8 cellular contexts compared by ENCODE assay signal in genomic region chr4:159105761-159106243, GRCh38. TPM values are rescaled to one million over a fixed set of nuclear protein-coding genes. Genes with fewer than 3 reads are reported as not detected.
DNase-seq lines count a peak whose midpoint lies in the region; ATAC-seq and TF ChIP-seq lines count a peak whose summit lies in the region.

No MANE protein-coding gene starts in this region.

- DNase-seq in SK-N-SH (no peak), dorsolateral prefrontal cortex (no peak), natural killer cell (no peak), sciatic nerve (ENCODE audit: low spot score) (no peak)

- no peaks in the 10 kb centered on the region for H3K9me3 Mint-ChIP-seq in natural killer cell

- H3K36me3 ChIP-seq in SK-N-SH (replicated peaks in 1 of 2; ENCODE audit: control insufficient read depth in 1 of 2, insufficient read depth in 2 of 2, low read length in 1 of 2) (no peaks in the 10 kb centered on the region), OCI-LY3 (replicated peaks; ENCODE audit: low read depth, low read length) (no peaks in the 10 kb centered on the region)

- CTCF ChIA-PET in SK-N-SH (lab: Yijun Ruan, JAX): interaction anchor here (1.1 kb wide), 1 partner anchor 278 kb away, joined by 3 read pairs; no protein-coding TSS in a partner anchor

- H3K9ac ChIP-seq in SK-N-SH: peak overlapping the region; percentile 78; the same call in 1 of the 2 replicates
- H3K9ac ChIP-seq in OCI-LY3 (ENCODE audit: low read length): no peak overlapping the region

- peak overlapping the region; percentile 88 for H3K4me2 ChIP-seq in SK-N-SH
- peak overlapping the region; percentile 71 for H3K4me2 ChIP-seq in OCI-LY3 (ENCODE audit: low read length)

- peak overlapping the region; percentile 85 to 96 for H3K27ac Mint-ChIP-seq in natural killer cell

- no peaks in the 10 kb centered on the region for H3K27me3 ChIP-seq in SK-N-SH (ENCODE audit: insufficient read depth)
- peaks cover 23% of the 10 kb centered on the region for H3K27me3 ChIP-seq in OCI-LY3 (ENCODE audit: low read depth, low read length)
- H3K27me3 ChIP-seq in dorsolateral prefrontal cortex: no peaks in the 10 kb centered on the region

- 89% methylated on average over 4 of the region's 4 CpGs for WGBS in SK-N-SH (ENCODE audit: low lambda C conversion rate)

- H3K36me3 Mint-ChIP-seq in natural killer cell: no peaks in the 10 kb centered on the region

- TF ChIP-seq RAD21 in SK-N-SH (IDR thresholded peaks at IDR 0.05; ENCODE audit: low read length): no peak

- no peak for TF ChIP-seq EP300 in SK-N-SH (IDR thresholded peaks at IDR 0.05; ENCODE audit: borderline replicate concordance in 1 of 2, low read depth in 1 of 2, low read length in 1 of 2)

- H4K20me1 ChIP-seq in SK-N-SH (ENCODE audit: insufficient read depth): peaks cover 62% of the 10 kb centered on the region
- peaks cover 35% of the 10 kb centered on the region for H4K20me1 ChIP-seq in OCI-LY3 (ENCODE audit: insufficient read depth, low read length)

- H3K4me3 Mint-ChIP-seq in natural killer cell: peak overlapping the region; percentile 93

- no peak for TF ChIP-seq CTCF in SK-N-SH (IDR thresholded peaks at IDR 0.05)
- no peak for TF ChIP-seq CTCF in OCI-LY3 (IDR thresholded peaks at IDR 0.05; ENCODE audit: low read depth, low read length)
- no peak for TF ChIP-seq CTCF in dorsolateral prefrontal cortex (IDR thresholded peaks at IDR 0.05 in 54 of 56, conservative IDR thresholded peaks at IDR 0.05 in 2 of 56; ENCODE audit: low read depth in 1 of 56, partially characterized antibody in 56 of 56)
- no peak for TF ChIP-seq CTCF in natural killer cell (IDR thresholded peaks at IDR 0.05)

- H3K4me1 Mint-ChIP-seq in natural killer cell: peaks cover 30 to 43% of the 10 kb centered on the region in 2 donors

- H3K9me2 ChIP-seq in SK-N-SH: no peaks in the 10 kb centered on the region

- H3K4me1 ChIP-seq in SK-N-SH (ENCODE audit: control insufficient read depth in 1 of 2, insufficient read depth in 2 of 2, low read depth in 1 of 2, low read length in 1 of 2) (peaks cover 18 to 24% of the 10 kb centered on the region in 2 experiments; a peak in 3 of 4 replicates), OCI-LY3 (ENCODE audit: low read length) (peaks cover 48% of the 10 kb centered on the region)

- H3K79me2 ChIP-seq in SK-N-SH (ENCODE audit: insufficient read depth) (peaks cover 68% of the 10 kb centered on the region), OCI-LY3 (ENCODE audit: low read length) (0 out of 2 replicates have a peak, but pooled peaks cover 10% of the 10 kb centered on the region)

- H3K27me3 Mint-ChIP-seq in natural killer cell (ENCODE audit: low read depth in 2 of 2): no peaks in the 10 kb centered on the region

- POLR2A ChIA-PET in SK-N-SH (lab: Yijun Ruan, JAX): no interaction called here

- H3F3A ChIP-seq in SK-N-SH (replicated peaks; ENCODE audit: insufficient read depth): no peaks in the 10 kb centered on the region

- no peak for ATAC-seq in SK-N-SH treated with all-trans-retinoic acid at 6 μM for 48 hours
- no peak for ATAC-seq in natural killer cell
- ATAC-seq in GM19397 (IDR thresholded peaks at IDR 0.05; ENCODE audit: unreplicated experiment): no peak
- no peak for ATAC-seq in HG03025 (IDR thresholded peaks at IDR 0.05; ENCODE audit: low FRiP score, unreplicated experiment)
- ATAC-seq in sciatic nerve: no peak

- H2AFZ ChIP-seq in SK-N-SH (ENCODE audit: low read depth) (no peak overlapping the region), OCI-LY3 (ENCODE audit: low read depth, low read length) (no peak overlapping the region)

- peak overlapping the region; percentile 70 to 96 for H3K4me3 ChIP-seq in SK-N-SH (ENCODE audit: low read depth in 2 of 2, low read length in 1 of 2)
- H3K4me3 ChIP-seq in OCI-LY3 (ENCODE audit: low read length): peak overlapping the region; percentile 20; the same call in 1 of the 2 replicates
- H3K4me3 ChIP-seq in dorsolateral prefrontal cortex: peak overlapping the region; percentile 62 to 100 (median 93)

- H3K9me3 ChIP-seq in SK-N-SH (no peaks in the 10 kb centered on the region), OCI-LY3 (ENCODE audit: insufficient read depth, low read length) (no peaks in the 10 kb centered on the region)

- intact Hi-C loops in dorsolateral prefrontal cortex (cut with DNase I) (loop anchor here (10.0 kb wide), 2 partner anchors 211 to 341 kb away; partner anchors contain the start of gene FNIP2 (in 1 of the 2)), natural killer cell (cut with micrococcal nuclease) (no loop called here), sciatic nerve (cut with DNase I) (loop anchor here (10.0 kb wide), 1 partner anchor 69 kb away; no protein-coding TSS in a partner anchor)

- peak overlapping the region in 1 of 2 experiments; percentile 38; a peak in 2 of 4 replicates for H3K27ac ChIP-seq in SK-N-SH (ENCODE audit: low read depth in 2 of 2, low read length in 1 of 2)
- H3K27ac ChIP-seq in OCI-LY3 (ENCODE audit: low read length): no peak overlapping the region
- peak overlapping the region in 32 of 59 donors; percentile 4 to 97 (median 58) for H3K27ac ChIP-seq in dorsolateral prefrontal cortex

TF ChIP-seq in SK-N-SH, 30 proteins besides CTCF, POLR2A, EP300 and RAD21 (continues in another document):
- TF ChIP-seq NFIC (IDR thresholded peaks at IDR 0.05; ENCODE audit: borderline replicate concordance): no peak
- no peak for TF ChIP-seq RXRA (IDR thresholded peaks at IDR 0.05; ENCODE audit: borderline replicate concordance, low read depth)
- TF ChIP-seq ZBTB33 (IDR thresholded peaks at IDR 0.05; ENCODE audit: borderline replicate concordance, low read depth): no peak
- no peak for TF ChIP-seq RFX5 (IDR thresholded peaks at IDR 0.05; ENCODE audit: low read length)
- TF ChIP-seq PBX3 (IDR thresholded peaks at IDR 0.05): no peak

TF ChIP-seq in SK-N-SH treated with all-trans-retinoic acid at 6 μM for 48 hours, 23 proteins besides CTCF, POLR2A, EP300 and RAD21 (continues in another document):
- no peak for TF ChIP-seq ZNF70 (CRISPR knock-in tag; IDR thresholded peaks at IDR 0.05)
- no peak for TF ChIP-seq ARNTL (CRISPR knock-in tag; IDR thresholded peaks at IDR 0.05; ENCODE audit: borderline replicate concordance, low read depth)
- no peak for TF ChIP-seq GLIS3 (CRISPR knock-in tag; IDR thresholded peaks at IDR 0.05)
- no peak for TF ChIP-seq POU6F1 (CRISPR knock-in tag; IDR thresholded peaks at IDR 0.05; ENCODE audit: borderline replicate concordance, low read depth)
- no peak for TF ChIP-seq RARB (CRISPR knock-in tag; IDR thresholded peaks at IDR 0.05)
- no peak for TF ChIP-seq PATZ1 (CRISPR knock-in tag; IDR thresholded peaks at IDR 0.05; ENCODE audit: borderline replicate concordance)
- TF ChIP-seq ZFP3 (CRISPR knock-in tag; IDR thresholded peaks at IDR 0.05): no peak
- no peak for TF ChIP-seq CREB5 (CRISPR knock-in tag; IDR thresholded peaks at IDR 0.05; ENCODE audit: low read depth)
- no peak for TF ChIP-seq SNAI2 (CRISPR knock-in tag; IDR thresholded peaks at IDR 0.05)

RNA-seq across cellular contexts. Expression of gene RAPGEF2, which starts 2.9 kb away (rescaled TPM):
- 19.2 and 25.0 TPM in 2 replicates for polyA plus RNA-seq in SK-N-SH (2012; rRNA removed)
- polyA plus RNA-seq in SK-N-SH (2012; cell fraction: cytosol; rRNA removed): 15.8 and 19.7 TPM in 2 replicates
- polyA plus RNA-seq in SK-N-SH (2012; cell fraction: nucleus; rRNA removed): 29.6 and 50.4 TPM in 2 replicates
- total RNA-seq in dorsolateral prefrontal cortex (100 to 1,000 TPM in 119 of 120 experiments, 10 to 100 TPM in 1; 98.7 to 270 (median 178) TPM), natural killer cell (10 to 100 TPM; 21.9 to 55.6 (median 27.6) TPM), sciatic nerve (74.0 TPM)

Comparison
In these comparisons a context has a peak if more than half of its experiments do, and no peak if none do; other contexts are left out.
1. H3K4me3 ChIP-seq: peak in every context shown above with its lines; median percentile 93 in dorsolateral prefrontal cortex; 83 in SK-N-SH; 20 in OCI-LY3.